Comparison of ENCODE assay signal across 1 cellular context in the genomic region with DNA sequence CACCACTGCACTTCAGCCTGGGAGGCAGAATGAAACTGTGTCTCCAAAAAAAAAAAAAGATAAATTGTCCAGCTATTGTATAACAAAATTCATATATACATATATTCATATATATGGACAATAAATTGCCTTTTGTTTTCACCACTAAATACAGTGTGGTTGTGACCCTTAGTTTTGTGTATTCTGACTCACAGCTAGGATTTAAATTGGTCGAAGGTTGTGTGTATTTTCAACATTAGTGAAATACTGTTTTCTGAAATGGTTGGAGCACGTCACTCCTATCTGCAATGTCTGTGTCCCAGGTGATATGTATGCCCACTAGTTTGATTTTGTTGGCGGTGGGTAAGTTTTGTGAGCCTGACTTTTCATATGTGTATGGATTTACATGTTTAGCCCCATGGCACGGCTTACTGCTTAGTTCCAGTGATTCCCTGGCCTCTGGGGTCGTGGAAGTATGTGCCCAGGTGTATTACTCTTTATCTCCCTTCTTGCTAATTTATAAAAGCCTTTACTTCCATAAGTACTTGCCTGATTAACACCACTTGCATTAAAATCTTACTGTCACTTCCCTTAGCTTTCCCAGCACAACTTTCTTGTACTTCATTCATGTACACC.
TF ChIP-seq lines count a peak whose summit lies in the region.

No MANE protein-coding gene starts in this region.

TF ChIP-seq in HepG2, 621 proteins besides CTCF, POLR2A, EP300 and RAD21 (continued from another document and continues in another):
- no peak for TF ChIP-seq TFE3 (CRISPR knock-in tag; IDR thresholded peaks at IDR 0.05)
- no peak for TF ChIP-seq ADNP (CRISPR knock-in tag; IDR thresholded peaks at IDR 0.05)
- no peak for TF ChIP-seq WIZ (CRISPR knock-in tag; IDR thresholded peaks at IDR 0.05)
- TF ChIP-seq NCOA1 (CRISPR knock-in tag; IDR thresholded peaks at IDR 0.05): no peak
- no peak for TF ChIP-seq KDM3A (CRISPR knock-in tag; IDR thresholded peaks at IDR 0.05; ENCODE audit: low read depth)
- no peak for TF ChIP-seq POLR2AphosphoS5 (IDR thresholded peaks at IDR 0.05; ENCODE audit: low read depth, low read length)
- TF ChIP-seq ZNF563 (CRISPR knock-in tag; IDR thresholded peaks at IDR 0.05): no peak
- no peak for TF ChIP-seq HDAC6 (IDR thresholded peaks at IDR 0.05; ENCODE audit: low read depth, low read length)
- no peak for TF ChIP-seq FOXA1 (IDR thresholded peaks at IDR 0.05)
- TF ChIP-seq FOXA1 (CRISPR knock-in tag; IDR thresholded peaks at IDR 0.05): no peak
- no peak for TF ChIP-seq ZNF207 (IDR thresholded peaks at IDR 0.05; ENCODE audit: borderline replicate concordance)
- no peak for TF ChIP-seq RBAK (CRISPR knock-in tag; IDR thresholded peaks at IDR 0.05)
- no peak for TF ChIP-seq ZNF263 (CRISPR knock-in tag; IDR thresholded peaks at IDR 0.05)
- TF ChIP-seq ATAD3A (CRISPR knock-in tag; IDR thresholded peaks at IDR 0.05): no peak
- TF ChIP-seq ZNF747 (CRISPR knock-in tag; IDR thresholded peaks at IDR 0.05; ENCODE audit: borderline replicate concordance): no peak
- no peak for TF ChIP-seq RXRA (CRISPR knock-in tag; IDR thresholded peaks at IDR 0.05)
- TF ChIP-seq, protein P1, sequence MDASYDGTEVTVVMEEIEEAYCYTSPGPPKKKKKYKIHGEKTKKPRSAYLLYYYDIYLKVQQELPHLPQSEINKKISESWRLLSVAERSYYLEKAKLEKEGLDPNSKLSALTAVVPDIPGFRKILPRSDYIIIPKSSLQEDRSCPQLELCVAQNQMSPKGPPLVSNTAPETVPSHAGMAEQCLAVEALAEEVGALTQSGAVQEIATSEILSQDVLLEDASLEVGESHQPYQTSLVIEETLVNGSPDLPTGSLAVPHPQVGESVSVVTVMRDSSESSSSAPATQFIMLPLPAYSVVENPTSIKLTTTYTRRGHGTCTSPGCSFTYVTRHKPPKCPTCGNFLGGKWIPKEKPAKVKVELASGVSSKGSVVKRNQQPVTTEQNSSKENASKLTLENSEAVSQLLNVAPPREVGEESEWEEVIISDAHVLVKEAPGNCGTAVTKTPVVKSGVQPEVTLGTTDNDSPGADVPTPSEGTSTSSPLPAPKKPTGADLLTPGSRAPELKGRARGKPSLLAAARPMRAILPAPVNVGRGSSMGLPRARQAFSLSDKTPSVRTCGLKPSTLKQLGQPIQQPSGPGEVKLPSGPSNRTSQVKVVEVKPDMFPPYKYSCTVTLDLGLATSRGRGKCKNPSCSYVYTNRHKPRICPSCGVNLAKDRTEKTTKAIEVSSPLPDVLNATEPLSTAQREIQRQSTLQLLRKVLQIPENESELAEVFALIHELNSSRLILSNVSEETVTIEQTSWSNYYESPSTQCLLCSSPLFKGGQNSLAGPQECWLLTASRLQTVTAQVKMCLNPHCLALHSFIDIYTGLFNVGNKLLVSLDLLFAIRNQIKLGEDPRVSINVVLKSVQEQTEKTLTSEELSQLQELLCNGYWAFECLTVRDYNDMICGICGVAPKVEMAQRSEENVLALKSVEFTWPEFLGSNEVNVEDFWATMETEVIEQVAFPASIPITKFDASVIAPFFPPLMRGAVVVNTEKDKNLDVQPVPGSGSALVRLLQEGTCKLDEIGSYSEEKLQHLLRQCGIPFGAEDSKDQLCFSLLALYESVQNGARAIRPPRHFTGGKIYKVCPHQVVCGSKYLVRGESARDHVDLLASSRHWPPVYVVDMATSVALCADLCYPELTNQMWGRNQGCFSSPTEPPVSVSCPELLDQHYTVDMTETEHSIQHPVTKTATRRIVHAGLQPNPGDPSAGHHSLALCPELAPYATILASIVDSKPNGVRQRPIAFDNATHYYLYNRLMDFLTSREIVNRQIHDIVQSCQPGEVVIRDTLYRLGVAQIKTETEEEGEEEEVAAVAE (CRISPR knock-in tag; IDR thresholded peaks at IDR 0.05; ENCODE audit: borderline replicate concordance): no peak
- no peak for TF ChIP-seq ZNF281 (CRISPR knock-in tag; IDR thresholded peaks at IDR 0.05; ENCODE audit: borderline replicate concordance)
- TF ChIP-seq, protein P2, sequence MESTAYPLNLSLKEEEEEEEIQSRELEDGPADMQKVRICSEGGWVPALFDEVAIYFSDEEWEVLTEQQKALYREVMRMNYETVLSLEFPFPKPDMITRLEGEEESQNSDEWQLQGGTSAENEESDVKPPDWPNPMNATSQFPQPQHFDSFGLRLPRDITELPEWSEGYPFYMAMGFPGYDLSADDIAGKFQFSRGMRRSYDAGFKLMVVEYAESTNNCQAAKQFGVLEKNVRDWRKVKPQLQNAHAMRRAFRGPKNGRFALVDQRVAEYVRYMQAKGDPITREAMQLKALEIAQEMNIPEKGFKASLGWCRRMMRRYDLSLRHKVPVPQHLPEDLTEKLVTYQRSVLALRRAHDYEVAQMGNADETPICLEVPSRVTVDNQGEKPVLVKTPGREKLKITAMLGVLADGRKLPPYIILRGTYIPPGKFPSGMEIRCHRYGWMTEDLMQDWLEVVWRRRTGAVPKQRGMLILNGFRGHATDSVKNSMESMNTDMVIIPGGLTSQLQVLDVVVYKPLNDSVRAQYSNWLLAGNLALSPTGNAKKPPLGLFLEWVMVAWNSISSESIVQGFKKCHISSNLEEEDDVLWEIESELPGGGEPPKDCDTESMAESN (CRISPR knock-in tag; conservative IDR thresholded peaks at IDR 0.05): no peak
- TF ChIP-seq SMC3 (IDR thresholded peaks at IDR 0.05; ENCODE audit: low read length): no peak
- TF ChIP-seq BORCS8-MEF2B (CRISPR knock-in tag; IDR thresholded peaks at IDR 0.05): no peak
- no peak for TF ChIP-seq ZNF432 (CRISPR knock-in tag; IDR thresholded peaks at IDR 0.05; ENCODE audit: borderline replicate concordance)
- TF ChIP-seq, protein P3, sequence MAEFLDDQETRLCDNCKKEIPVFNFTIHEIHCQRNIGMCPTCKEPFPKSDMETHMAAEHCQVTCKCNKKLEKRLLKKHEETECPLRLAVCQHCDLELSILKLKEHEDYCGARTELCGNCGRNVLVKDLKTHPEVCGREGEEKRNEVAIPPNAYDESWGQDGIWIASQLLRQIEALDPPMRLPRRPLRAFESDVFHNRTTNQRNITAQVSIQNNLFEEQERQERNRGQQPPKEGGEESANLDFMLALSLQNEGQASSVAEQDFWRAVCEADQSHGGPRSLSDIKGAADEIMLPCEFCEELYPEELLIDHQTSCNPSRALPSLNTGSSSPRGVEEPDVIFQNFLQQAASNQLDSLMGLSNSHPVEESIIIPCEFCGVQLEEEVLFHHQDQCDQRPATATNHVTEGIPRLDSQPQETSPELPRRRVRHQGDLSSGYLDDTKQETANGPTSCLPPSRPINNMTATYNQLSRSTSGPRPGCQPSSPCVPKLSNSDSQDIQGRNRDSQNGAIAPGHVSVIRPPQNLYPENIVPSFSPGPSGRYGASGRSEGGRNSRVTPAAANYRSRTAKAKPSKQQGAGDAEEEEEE (CRISPR knock-in tag; IDR thresholded peaks at IDR 0.05; ENCODE audit: borderline replicate concordance): no peak
- TF ChIP-seq RARA (CRISPR knock-in tag; IDR thresholded peaks at IDR 0.05): peak; percentile 66
- no peak for TF ChIP-seq MED1 (CRISPR knock-in tag; IDR thresholded peaks at IDR 0.05)
- no peak for TF ChIP-seq MEIS2 (CRISPR knock-in tag; IDR thresholded peaks at IDR 0.05)
- TF ChIP-seq ZNF10 (CRISPR knock-in tag; IDR thresholded peaks at IDR 0.05; ENCODE audit: borderline replicate concordance, low read depth): no peak
- no peak for TF ChIP-seq ZNF567 (CRISPR knock-in tag; IDR thresholded peaks at IDR 0.05; ENCODE audit: borderline replicate concordance)
- TF ChIP-seq CBX2 (IDR thresholded peaks at IDR 0.05; ENCODE audit: low read depth, low read length): no peak
- TF ChIP-seq CBX2 (CRISPR knock-in tag; IDR thresholded peaks at IDR 0.05; ENCODE audit: low read depth): no peak
- no peak for TF ChIP-seq KLF16 (CRISPR knock-in tag; IDR thresholded peaks at IDR 0.05)
- TF ChIP-seq, protein P4, sequence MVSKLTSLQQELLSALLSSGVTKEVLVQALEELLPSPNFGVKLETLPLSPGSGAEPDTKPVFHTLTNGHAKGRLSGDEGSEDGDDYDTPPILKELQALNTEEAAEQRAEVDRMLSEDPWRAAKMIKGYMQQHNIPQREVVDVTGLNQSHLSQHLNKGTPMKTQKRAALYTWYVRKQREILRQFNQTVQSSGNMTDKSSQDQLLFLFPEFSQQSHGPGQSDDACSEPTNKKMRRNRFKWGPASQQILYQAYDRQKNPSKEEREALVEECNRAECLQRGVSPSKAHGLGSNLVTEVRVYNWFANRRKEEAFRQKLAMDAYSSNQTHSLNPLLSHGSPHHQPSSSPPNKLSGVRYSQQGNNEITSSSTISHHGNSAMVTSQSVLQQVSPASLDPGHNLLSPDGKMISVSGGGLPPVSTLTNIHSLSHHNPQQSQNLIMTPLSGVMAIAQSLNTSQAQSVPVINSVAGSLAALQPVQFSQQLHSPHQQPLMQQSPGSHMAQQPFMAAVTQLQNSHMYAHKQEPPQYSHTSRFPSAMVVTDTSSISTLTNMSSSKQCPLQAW (CRISPR knock-in tag; IDR thresholded peaks at IDR 0.05): 0 out of 2 replicates have a peak, but pooled peaks have one; percentile 29
- TF ChIP-seq, protein P5, sequence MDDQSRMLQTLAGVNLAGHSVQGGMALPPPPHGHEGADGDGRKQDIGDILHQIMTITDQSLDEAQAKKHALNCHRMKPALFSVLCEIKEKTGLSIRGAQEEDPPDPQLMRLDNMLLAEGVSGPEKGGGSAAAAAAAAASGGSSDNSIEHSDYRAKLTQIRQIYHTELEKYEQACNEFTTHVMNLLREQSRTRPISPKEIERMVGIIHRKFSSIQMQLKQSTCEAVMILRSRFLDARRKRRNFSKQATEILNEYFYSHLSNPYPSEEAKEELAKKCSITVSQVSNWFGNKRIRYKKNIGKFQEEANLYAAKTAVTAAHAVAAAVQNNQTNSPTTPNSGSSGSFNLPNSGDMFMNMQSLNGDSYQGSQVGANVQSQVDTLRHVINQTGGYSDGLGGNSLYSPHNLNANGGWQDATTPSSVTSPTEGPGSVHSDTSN (CRISPR knock-in tag; IDR thresholded peaks at IDR 0.05; ENCODE audit: borderline replicate concordance): no peak
- TF ChIP-seq, protein P6, sequence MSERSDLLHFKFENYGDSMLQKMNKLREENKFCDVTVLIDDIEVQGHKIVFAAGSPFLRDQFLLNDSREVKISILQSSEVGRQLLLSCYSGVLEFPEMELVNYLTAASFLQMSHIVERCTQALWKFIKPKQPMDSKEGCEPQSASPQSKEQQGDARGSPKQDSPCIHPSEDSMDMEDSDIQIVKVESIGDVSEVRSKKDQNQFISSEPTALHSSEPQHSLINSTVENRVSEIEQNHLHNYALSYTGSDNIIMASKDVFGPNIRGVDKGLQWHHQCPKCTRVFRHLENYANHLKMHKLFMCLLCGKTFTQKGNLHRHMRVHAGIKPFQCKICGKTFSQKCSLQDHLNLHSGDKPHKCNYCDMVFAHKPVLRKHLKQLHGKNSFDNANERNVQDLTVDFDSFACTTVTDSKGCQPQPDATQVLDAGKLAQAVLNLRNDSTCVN (CRISPR knock-in tag; IDR thresholded peaks at IDR 0.05; ENCODE audit: borderline replicate concordance): no peak
- TF ChIP-seq ZNF597 (CRISPR knock-in tag; IDR thresholded peaks at IDR 0.05): no peak
- peak; percentile 43; the same call in 1 of the 2 replicates for TF ChIP-seq ELF3 (CRISPR knock-in tag; IDR thresholded peaks at IDR 0.05)
- no peak for TF ChIP-seq ZNF616 (CRISPR knock-in tag; IDR thresholded peaks at IDR 0.05; ENCODE audit: low read depth)
- TF ChIP-seq, protein P7, sequence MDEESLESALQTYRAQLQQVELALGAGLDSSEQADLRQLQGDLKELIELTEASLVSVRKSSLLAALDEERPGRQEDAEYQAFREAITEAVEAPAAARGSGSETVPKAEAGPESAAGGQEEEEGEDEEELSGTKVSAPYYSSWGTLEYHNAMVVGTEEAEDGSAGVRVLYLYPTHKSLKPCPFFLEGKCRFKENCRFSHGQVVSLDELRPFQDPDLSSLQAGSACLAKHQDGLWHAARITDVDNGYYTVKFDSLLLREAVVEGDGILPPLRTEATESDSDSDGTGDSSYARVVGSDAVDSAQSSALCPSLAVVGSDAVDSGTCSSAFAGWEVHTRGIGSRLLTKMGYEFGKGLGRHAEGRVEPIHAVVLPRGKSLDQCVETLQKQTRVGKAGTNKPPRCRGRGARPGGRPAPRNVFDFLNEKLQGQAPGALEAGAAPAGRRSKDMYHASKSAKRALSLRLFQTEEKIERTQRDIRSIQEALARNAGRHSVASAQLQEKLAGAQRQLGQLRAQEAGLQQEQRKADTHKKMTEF (CRISPR knock-in tag; IDR thresholded peaks at IDR 0.05): 0 out of 2 replicates have a peak, but pooled peaks have one; percentile 54
- TF ChIP-seq GPN1 (CRISPR knock-in tag; IDR thresholded peaks at IDR 0.05; ENCODE audit: borderline replicate concordance): no peak
- TF ChIP-seq MYC (CRISPR knock-in tag; IDR thresholded peaks at IDR 0.05; ENCODE audit: borderline replicate concordance): no peak
- TF ChIP-seq ZNF7 (CRISPR knock-in tag; IDR thresholded peaks at IDR 0.05): no peak
- no peak for TF ChIP-seq ZNF839 (CRISPR knock-in tag; IDR thresholded peaks at IDR 0.05; ENCODE audit: borderline replicate concordance)
